ENCODE assay signal across 25 cellular contexts in genomic region chr2:97779141-97779540, GRCh38.
A peak's percentile ranks its signal among the peaks of the same experiment; 100 is the strongest.
DNase-seq lines count a peak whose midpoint lies in the region; ATAC-seq, FAIRE-seq and TF ChIP-seq lines count a peak whose summit lies in the region.
"Had no signal": no experiment of that assay in that cellular context is flagged by ENCODE, and none has a peak within 500 bp of the region (broad histone marks: within the 10 kb centered on the region; RNA-seq: fewer than 3 reads in every experiment).

No MANE protein-coding gene starts in this region.

- H3K4me2 ChIP-seq in K562 (ENCODE audit: insufficient read depth, low read length), result no peak overlapping the region; the same call in 1 of the 2 replicates
- H3K4me2 ChIP-seq: A549 had no signal

- CTCF ChIA-PET in activated CD4-positive, alpha-beta T cell treated with anti-CD3 and anti-CD28 coated beads, Interleukin-2, amount 10 ng/mL, durations not matched to agents 7 days and 5 days (lab: Charles Lee), result no interaction called here
- CTCF ChIA-PET in K562 (lab: Yijun Ruan, JAX; ENCODE audit: low intra/inter-chr PET ratio), result no interaction called here

- H3K79me2 ChIP-seq in K562 (ENCODE audit: control insufficient read depth, insufficient read depth, low read length), result no peaks in the 10 kb centered on the region

- H3K4me1 Mint-ChIP-seq in activated CD4-positive, alpha-beta T cell treated with anti-CD3 and anti-CD28 coated beads, Interleukin-2, amount 10 ng/mL, durations not matched to agents 7 days and 5 days, result no peaks in the 10 kb centered on the region
- H3K4me1 Mint-ChIP-seq in stimulated activated naive B cell treated with anti-CD40 and anti-IgM and Interleukin-4, amounts not matched to agents 10 μg/mL and 1 μg/mL and 100 μg/mL, for 72 hours, result peaks cover 4 to 17% of the 10 kb centered on the region in 2 donors
- peaks cover 6% of the 10 kb centered on the region for H3K4me1 Mint-ChIP-seq in endothelial cell (ENCODE audit: unreplicated experiment)
- H3K4me1 Mint-ChIP-seq: CD14-positive monocyte had no signal

- no peaks in the 10 kb centered on the region for H3K9me1 ChIP-seq in K562 (ENCODE audit: control insufficient read depth, insufficient read depth, low read length)

- H3K9me3 ChIP-seq in K562 (replicated peaks; ENCODE audit: control insufficient read depth, insufficient read depth, low read depth, low read length), result no peaks in the 10 kb centered on the region
- H3K9me3 ChIP-seq in kidney (ENCODE audit: control insufficient read depth in 1 of 2, low read length in 2 of 2), result no peaks in the 10 kb centered on the region
- H3K9me3 ChIP-seq: A549, BE2C had no signal

- 25% methylated on average over 4 of the region's 4 CpGs for WGBS in K562 (ENCODE audit: insufficient coverage, low coverage, missing lambda C conversion rate)

- H3K4me3 ChIP-seq in K562 (no peak overlapping the region), kidney (ENCODE audit: low read length in 2 of 2) (no peak overlapping the region)
- H3K4me3 ChIP-seq: A549; BLaER1 treated with 17β-estradiol and CSF1 and Interleukin-3, amounts not matched to agents 10 nM and 100 nM; GM23248 had no signal

- intact Hi-C loops in K562 (cut with micrococcal nuclease) (no loop called here), kidney (cut with DNase I) (no loop called here)

- TF ChIP-seq CTCF in K562 (IDR thresholded peaks at IDR 0.05 in 2 of 3, conservative IDR thresholded peaks at IDR 0.05 in 1 of 3; ENCODE audit: insufficient read depth in 2 of 3, low read depth in 1 of 3, low read length in 3 of 3) (no peak), kidney (IDR thresholded peaks at IDR 0.05; ENCODE audit: borderline replicate concordance, extremely low read depth, insufficient read depth) (no peak), endothelial cell (IDR thresholded peaks at IDR 0.05; ENCODE audit: unreplicated experiment) (no peak)

- in situ Hi-C loops in K562 (cut with MboI), result no loop called here

- H3K27ac ChIP-seq in K562 (ENCODE audit: extremely low read depth, low read depth, low read length), result no peak overlapping the region
- H3K27ac ChIP-seq in kidney (ENCODE audit: low read depth in 2 of 2, low read length in 2 of 2), result no peak overlapping the region
- H3K27ac ChIP-seq: A549; BLaER1 treated with 17β-estradiol and CSF1 and Interleukin-3, amounts not matched to agents 10 nM and 100 nM; GM23248 had no signal

- H2AFZ ChIP-seq in K562 (ENCODE audit: low read depth, low read length), result no peak overlapping the region
- H2AFZ ChIP-seq: GM23248 had no signal

- peaks cover 15% of the 10 kb centered on the region; the same call in 2 of the 3 replicates for H3K36me3 ChIP-seq in K562 (ENCODE audit: control insufficient read depth, insufficient read depth, low read length)
- H3K36me3 ChIP-seq in kidney (ENCODE audit: control insufficient read depth in 1 of 2, insufficient read depth in 2 of 2, low read length in 2 of 2), result peaks cover 9 to 11% of the 10 kb centered on the region in 2 donors
- H3K36me3 ChIP-seq: BE2C had no signal

- no peaks in the 10 kb centered on the region for H3K27me3 Mint-ChIP-seq in activated CD4-positive, alpha-beta T cell treated with anti-CD3 and anti-CD28 coated beads, Interleukin-2, amount 10 ng/mL, durations not matched to agents 7 days and 5 days
- H3K27me3 Mint-ChIP-seq in stimulated activated naive B cell treated with anti-CD40 and anti-IgM and Interleukin-4, amounts not matched to agents 10 μg/mL and 1 μg/mL and 100 μg/mL, for 72 hours, result no peaks in the 10 kb centered on the region
- H3K27me3 Mint-ChIP-seq in endothelial cell (ENCODE audit: unreplicated experiment), result peaks cover 3% of the 10 kb centered on the region
- H3K27me3 Mint-ChIP-seq: CD4-positive, alpha-beta T cell had no signal

- no peak for TF ChIP-seq RAD21 in K562 (CRISPR knock-in tag; conservative IDR thresholded peaks at IDR 0.05 in 1 of 2, IDR thresholded peaks at IDR 0.05 in 1 of 2)

- no peak for DNase-seq in activated CD4-positive, alpha-beta T cell treated with anti-CD3 and anti-CD28 coated beads, Interleukin-2, amount 10 ng/mL, durations not matched to agents 7 days and 5 days
- DNase-seq in activated CD4-positive, alpha-beta T cell treated with anti-CD3 and anti-CD28 coated beads, Interleukin-2, amount 50 U/mL, for 4 hours, result no peak
- DNase-seq in K562 (ENCODE audit: extremely low read depth in 1 of 4, low spot score in 3 of 4), result peak in 2 of 4 experiments; percentile 42 to 49
- DNase-seq in kidney, result peak; percentile 53
- DNase-seq in stimulated activated naive B cell treated with anti-CD40 and anti-IgM and Interleukin-4, amounts not matched to agents 10 μg/mL and 1 μg/mL and 100 μg/mL, for 72 hours, result no peak
- no peak for DNase-seq in endothelial cell (ENCODE audit: low spot score)
- DNase-seq: 8988T; ACHN; AML-193; BE2C; Calu3; CD4-positive, alpha-beta T cell; CD8-positive, alpha-beta memory T cell; DMS53; DND-41; GM23248; H7; HCEC 1CT had no signal

- BruUV-seq in K562 (replicated peaks; lab: Mats Ljungman, UMichigan), result no TSS peak

- H3K9me3 Mint-ChIP-seq in activated CD4-positive, alpha-beta T cell treated with anti-CD3 and anti-CD28 coated beads, Interleukin-2, amount 10 ng/mL, durations not matched to agents 7 days and 5 days, result no peaks in the 10 kb centered on the region
- no peaks in the 10 kb centered on the region for H3K9me3 Mint-ChIP-seq in stimulated activated naive B cell treated with anti-CD40 and anti-IgM and Interleukin-4, amounts not matched to agents 10 μg/mL and 1 μg/mL and 100 μg/mL, for 72 hours
- no peaks in the 10 kb centered on the region for H3K9me3 Mint-ChIP-seq in endothelial cell (ENCODE audit: unreplicated experiment)
- H3K9me3 Mint-ChIP-seq: CD14-positive monocyte; CD4-positive, alpha-beta T cell; CD8-positive, alpha-beta memory T cell had no signal

- no peak overlapping the region for H3K4me3 Mint-ChIP-seq in activated CD4-positive, alpha-beta T cell treated with anti-CD3 and anti-CD28 coated beads, Interleukin-2, amount 10 ng/mL, durations not matched to agents 7 days and 5 days
- no peak overlapping the region for H3K4me3 Mint-ChIP-seq in stimulated activated naive B cell treated with anti-CD40 and anti-IgM and Interleukin-4, amounts not matched to agents 10 μg/mL and 1 μg/mL and 100 μg/mL, for 72 hours
- H3K4me3 Mint-ChIP-seq in endothelial cell (ENCODE audit: unreplicated experiment), result no peak overlapping the region
- H3K4me3 Mint-ChIP-seq: CD14-positive monocyte; CD4-positive, alpha-beta T cell; CD8-positive, alpha-beta memory T cell had no signal

- FAIRE-seq in K562 (lab: Jason Lieb, UNC), result peak; percentile 75
- no peak for FAIRE-seq in kidney (lab: Jason Lieb, UNC)
- FAIRE-seq: A549, G401.6, GM12892, H1 had no signal

- no peaks in the 10 kb centered on the region for H3K27me3 ChIP-seq in K562 (ENCODE audit: control insufficient read depth in 2 of 2, insufficient read depth in 2 of 2, low read length in 2 of 2)
- H3K27me3 ChIP-seq: BE2C; BLaER1 treated with 17β-estradiol and CSF1 and Interleukin-3, amounts not matched to agents 10 nM and 100 nM had no signal

- POLR2A ChIA-PET in activated CD4-positive, alpha-beta T cell treated with anti-CD3 and anti-CD28 coated beads, Interleukin-2, amount 10 ng/mL, durations not matched to agents 7 days and 5 days (lab: Charles Lee), result no interaction called here
- POLR2A ChIA-PET in K562 (lab: Yijun Ruan, JAX), result no interaction called here

- no peak for TF ChIP-seq EP300 in K562 (IDR thresholded peaks at IDR 0.05; ENCODE audit: low read length)

- no peak for TF ChIP-seq POLR2A in K562 (conservative IDR thresholded peaks at IDR 0.05)

- H3K9ac ChIP-seq in K562 (ENCODE audit: insufficient read depth in 1 of 2, low read depth in 2 of 2, low read length in 2 of 2), result peak overlapping the region in 1 of 2 experiments; percentile 60; a peak in 1 of 4 replicates
- H3K9ac ChIP-seq in kidney (ENCODE audit: low read length in 2 of 2), result no peak overlapping the region
- H3K9ac ChIP-seq: BLaER1 treated with 17β-estradiol and CSF1 and Interleukin-3, amounts not matched to agents 10 nM and 100 nM; GM23248 had no signal

- ATAC-seq in K562 (peak; percentile 81), GM19328 (IDR thresholded peaks at IDR 0.05; ENCODE audit: unreplicated experiment) (no peak)
- no peak for ATAC-seq in stimulated activated naive B cell treated with anti-CD40 and anti-IgM and Interleukin-4, amounts not matched to agents 10 μg/mL and 1 μg/mL and 100 μg/mL, for 72 hours (replicated peaks)
- ATAC-seq: A549 had no signal

- peak overlapping the region; percentile 48 for H3K27ac Mint-ChIP-seq in activated CD4-positive, alpha-beta T cell treated with anti-CD3 and anti-CD28 coated beads, Interleukin-2, amount 10 ng/mL, durations not matched to agents 7 days and 5 days
- H3K27ac Mint-ChIP-seq in stimulated activated naive B cell treated with anti-CD40 and anti-IgM and Interleukin-4, amounts not matched to agents 10 μg/mL and 1 μg/mL and 100 μg/mL, for 72 hours, result peak overlapping the region; percentile 86
- no peak overlapping the region for H3K27ac Mint-ChIP-seq in endothelial cell (ENCODE audit: unreplicated experiment)
- H3K27ac Mint-ChIP-seq: CD4-positive, alpha-beta T cell; CD8-positive, alpha-beta memory T cell had no signal

- H3K4me1 ChIP-seq in K562 (replicated peaks in 1 of 2; ENCODE audit: control insufficient read depth in 2 of 2, insufficient read depth in 2 of 2, low read length in 2 of 2) (peaks cover 0 to 3% of the 10 kb centered on the region in 2 experiments; a peak in 2 of 5 replicates), kidney (ENCODE audit: control insufficient read depth in 1 of 2, insufficient read depth in 1 of 2, low read depth in 1 of 2, low read length in 2 of 2) (no peaks in the 10 kb centered on the region)
- H3K4me1 ChIP-seq: A549, BE2C had no signal

- no peaks in the 10 kb centered on the region; the same call in 1 of the 2 replicates for H4K20me1 ChIP-seq in K562 (replicated peaks; ENCODE audit: control insufficient read depth, insufficient read depth, low read length)

- peaks cover 9% of the 10 kb centered on the region for H3K36me3 Mint-ChIP-seq in activated CD4-positive, alpha-beta T cell treated with anti-CD3 and anti-CD28 coated beads, Interleukin-2, amount 10 ng/mL, durations not matched to agents 7 days and 5 days (ENCODE audit: low read depth)
- peaks cover 36 to 47% of the 10 kb centered on the region in 2 donors for H3K36me3 Mint-ChIP-seq in stimulated activated naive B cell treated with anti-CD40 and anti-IgM and Interleukin-4, amounts not matched to agents 10 μg/mL and 1 μg/mL and 100 μg/mL, for 72 hours
- H3K36me3 Mint-ChIP-seq in endothelial cell (ENCODE audit: low read depth, unreplicated experiment), result peaks cover 20% of the 10 kb centered on the region

TF ChIP-seq in K562, 482 proteins besides CTCF, POLR2A, EP300 and RAD21:
- TF ChIP-seq TCF3 (CRISPR knock-in tag; IDR thresholded peaks at IDR 0.05) (0 out of 2 replicates have a peak, but pooled peaks have one; percentile 6), CBFA2T3 (IDR thresholded peaks at IDR 0.05) (peak; percentile 59), CREM (IDR thresholded peaks at IDR 0.05; ENCODE audit: low read depth) (no peak)
